14 cellular contexts compared by ENCODE assay signal in the genomic region with DNA sequence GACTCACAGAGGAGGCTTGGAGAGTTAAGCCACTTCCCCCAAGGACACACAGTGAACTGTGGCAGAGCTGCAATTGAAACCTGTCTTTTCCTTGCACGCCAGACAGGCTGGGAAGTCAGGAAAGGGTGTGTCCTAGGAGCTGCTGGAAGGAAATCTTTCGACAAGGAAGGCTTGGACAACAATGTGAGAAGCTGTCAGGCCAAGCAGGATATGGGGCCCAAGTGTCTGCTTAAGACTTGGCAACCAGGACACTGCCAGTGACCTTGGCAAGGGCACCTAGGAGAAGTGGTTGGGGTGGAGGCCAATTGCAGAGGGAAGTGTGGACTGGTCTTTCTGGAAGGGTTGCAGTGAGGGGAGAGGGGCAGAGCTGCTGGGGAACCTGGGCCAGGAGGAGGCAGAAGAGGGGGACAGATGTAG. TPM values are rescaled to one million over a fixed set of nuclear protein-coding genes. Genes with fewer than 3 reads are reported as not detected.
DNase-seq lines count a peak whose midpoint lies in the region; ATAC-seq and TF ChIP-seq lines count a peak whose summit lies in the region.
"Had no signal": no experiment of that assay in that cellular context is flagged by ENCODE, and none has a peak within 500 bp of the region (broad histone marks: within the 10 kb centered on the region; RNA-seq: fewer than 3 reads in every experiment).

No MANE protein-coding gene starts in this region.

- ATAC-seq in HG02970 (IDR thresholded peaks at IDR 0.05; ENCODE audit: low FRiP score, unreplicated experiment): no peak

- H3K36me3 ChIP-seq in mucosa of rectum (ENCODE audit: control insufficient read depth in 2 of 2, insufficient read depth in 2 of 2, low read length in 2 of 2): no peaks in the 10 kb centered on the region

- TF ChIP-seq CTCF in LNCaP clone FGC (IDR thresholded peaks at IDR 0.05; ENCODE audit: control insufficient read depth, extremely low read depth, insufficient read depth): no peak

- peak; percentile 60 for DNase-seq in A172 (ENCODE audit: low spot score)
- peak; percentile 97 for DNase-seq in LNCaP clone FGC (ENCODE audit: low read depth)
- DNase-seq in dermis blood vessel endothelial cell: peak; percentile 71
- no peak for DNase-seq in NCI-H748 (lab: John Stamatoyannopoulos, UW; ENCODE audit: unreplicated experiment)
- no peak for DNase-seq in hepatic stellate cell (ENCODE audit: low spot score)
- DNase-seq in stimulated activated CD4-positive, alpha-beta T cell treated with anti-CD3 and anti-CD28 coated beads, Interleukin-2, amount 100 ng/mL, for 48 hours: no peak
- DNase-seq: activated T-cell treated with anti-CD3 and anti-CD28 coated beads, Interleukin-2, amount 50 U/mL, for 24 hours; CD4-positive, alpha-beta T cell; endodermal cell; NCI-H1048; SK-N-SH had no signal

- no peaks in the 10 kb centered on the region for H3K9me3 ChIP-seq in mucosa of rectum (ENCODE audit: control insufficient read depth in 2 of 2, low read length in 2 of 2)
- H3K9me3 ChIP-seq: SK-N-SH had no signal

- peak overlapping the region; percentile 34 to 48 for H3K9ac ChIP-seq in mucosa of rectum (ENCODE audit: low read depth in 1 of 2, low read length in 2 of 2)
- H3K9ac ChIP-seq: SK-N-SH had no signal

- no peaks in the 10 kb centered on the region for H3K27me3 ChIP-seq in mucosa of rectum (ENCODE audit: control insufficient read depth in 2 of 2, insufficient read depth in 2 of 2, low read length in 2 of 2)

- H3K4me3 ChIP-seq in LNCaP clone FGC (ENCODE audit: low read depth, low read length): no peak overlapping the region
- H3K4me3 ChIP-seq in mucosa of rectum (ENCODE audit: low read length in 2 of 2): no peak overlapping the region

- peaks cover 31 to 44% of the 10 kb centered on the region in 2 donors for H3K4me1 ChIP-seq in mucosa of rectum (ENCODE audit: control insufficient read depth in 2 of 2, insufficient read depth in 2 of 2, low read length in 2 of 2)

- peak overlapping the region; percentile 90 to 93 for H3K27ac ChIP-seq in mucosa of rectum (ENCODE audit: low read depth in 2 of 2, low read length in 2 of 2)

RNA-seq across cellular contexts. Expression of gene CAMKK1, which starts 2.1 kb away (rescaled TPM):
- 11.2 and 12.9 TPM in 2 replicates for total RNA-seq in A172 (2014; rRNA removed; shearing (Covaris generic))
- 0.79 and 2.2 TPM in 2 replicates for total RNA-seq in dermis blood vessel endothelial cell

RNA-seq across cellular contexts. Expression of gene P2RX1, which starts 21.3 kb away (rescaled TPM):
- 0.67 and 1.2 TPM in 2 replicates for total RNA-seq in A172 (2014; rRNA removed; shearing (Covaris generic))
- total RNA-seq in dermis blood vessel endothelial cell: not detected in 2 replicates
- total RNA-seq: endodermal cell, neural crest cell had no signal

RNA-seq across cellular contexts. Expression of gene NCBP3, which starts 48.9 kb away (rescaled TPM):
- total RNA-seq in A172 (2014; rRNA removed; shearing (Covaris generic)): 22.1 and 28.1 TPM in 2 replicates
- 20.9 and 23.8 TPM in 2 replicates for total RNA-seq in dermis blood vessel endothelial cell

Comparison
In these comparisons a context has a peak if more than half of its experiments do, and no peak if none do; other contexts are left out.
1. DNase-seq: peak in A172 (single experiment), LNCaP clone FGC (single experiment) and dermis blood vessel endothelial cell (single experiment); none in NCI-H748 (single experiment), hepatic stellate cell (single experiment) and stimulated activated CD4-positive, alpha-beta T cell treated with anti-CD3 and anti-CD28 coated beads, Interleukin-2, amount 100 ng/mL, for 48 hours (0 of 2).